8 cellular contexts compared by ENCODE assay signal in the genomic region with DNA sequence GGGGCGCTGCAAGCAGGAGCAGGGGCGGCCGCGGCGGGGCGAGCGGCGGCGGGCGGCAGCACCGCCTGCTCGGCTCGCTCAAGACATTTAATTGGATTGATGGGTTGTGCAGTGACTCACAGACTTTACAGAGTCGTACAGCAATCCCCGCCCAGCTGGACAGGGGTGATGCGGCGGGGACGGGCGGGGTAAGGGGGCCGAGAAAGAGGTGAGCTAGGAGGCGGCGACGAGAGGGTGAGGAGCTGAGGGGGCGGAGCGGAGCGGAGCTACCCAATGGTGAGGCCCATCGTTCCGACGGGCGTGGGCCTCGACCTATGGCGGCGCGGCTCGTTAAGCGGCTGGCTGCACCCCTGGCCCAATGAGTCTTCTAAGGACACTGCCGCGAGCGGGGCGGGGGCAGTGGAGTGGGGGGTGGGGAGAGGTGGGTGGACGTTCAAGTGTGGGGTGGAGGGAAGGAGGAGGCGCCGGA.
A peak's percentile ranks its signal among the peaks of the same experiment; 100 is the strongest.
DNase-seq lines count a peak whose midpoint lies in the region; ATAC-seq and TF ChIP-seq lines count a peak whose summit lies in the region.

No MANE protein-coding gene starts in this region.

- peak overlapping the region; percentile 98 for H3K4me3 Mint-ChIP-seq in Calu3 (ENCODE audit: low read depth, unreplicated experiment)
- peak overlapping the region; percentile 93 for H3K4me3 Mint-ChIP-seq in activated T-cell treated with anti-CD3 and anti-CD28 coated beads, Interleukin-2, amount 50 U/mL, for 24 hours
- H3K4me3 Mint-ChIP-seq in naive thymus-derived CD4-positive, alpha-beta T cell, result peak overlapping the region; percentile 91 to 100 (median 99)
- H3K4me3 Mint-ChIP-seq in stimulated activated naive B cell treated with anti-CD40 and anti-IgM and Interleukin-4, amounts not matched to agents 10 μg/mL and 1 μg/mL and 100 μg/mL, for 72 hours, result peak overlapping the region; percentile 95 to 100

- H3K4me3 ChIP-seq in OCI-LY7 (ENCODE audit: low read depth, low read length, poor library complexity, severe bottlenecking), result peak overlapping the region; percentile 85
- peak overlapping the region; percentile 98 for H3K4me3 ChIP-seq in naive thymus-derived CD4-positive, alpha-beta T cell (ENCODE audit: low read length)

- peak; percentile 98 for DNase-seq in Calu3
- DNase-seq in HuH-7.5 (ENCODE audit: low spot score), result peak; percentile 93
- peak; percentile 99 for DNase-seq in OCI-LY7 (ENCODE audit: low spot score)
- peak; percentile 96 for DNase-seq in activated T-cell treated with anti-CD3 and anti-CD28 coated beads, Interleukin-2, amount 50 U/mL, for 24 hours
- peak in 8 of 9 donors; percentile 87 to 97 (median 96) for DNase-seq in naive thymus-derived CD4-positive, alpha-beta T cell
- DNase-seq in stimulated activated naive B cell treated with anti-CD40 and anti-IgM and Interleukin-4, amounts not matched to agents 10 μg/mL and 1 μg/mL and 100 μg/mL, for 72 hours, result peak; percentile 98

- TF ChIP-seq CTCF in Calu3 (IDR thresholded peaks at IDR 0.05; ENCODE audit: unreplicated experiment) (no peak), OCI-LY7 (conservative IDR thresholded peaks at IDR 0.05; ENCODE audit: low read length) (0 out of 2 replicates have a peak, but pooled peaks have one; percentile 14)

- no peaks in the 10 kb centered on the region for H3K9me2 ChIP-seq in OCI-LY7 (ENCODE audit: insufficient read depth, low read length)

- H3K27ac ChIP-seq in OCI-LY7 (ENCODE audit: low read depth, low read length, poor library complexity, severe bottlenecking), result peak overlapping the region; percentile 92
- peak overlapping the region; percentile 91 for H3K27ac ChIP-seq in naive thymus-derived CD4-positive, alpha-beta T cell (ENCODE audit: low read depth, low read length)

- CTCF ChIA-PET in Calu3 (lab: Charles Lee), result interaction anchor here (0.6 to 2.3 kb wide), 32 partner anchors 10 to 546 kb away, joined by 3 to 21 read pairs (median 4); a partner anchor contains a TSS
- CTCF ChIA-PET in OCI-LY7 (lab: Charles Lee; ENCODE audit: unreplicated experiment), result interaction anchor here (0.6 to 1.6 kb wide), 8 partner anchors 9 to 140 kb away, joined by 3 to 8 read pairs (median 4); a partner anchor contains a TSS
- CTCF ChIA-PET in naive thymus-derived CD4-positive, alpha-beta T cell (lab: Charles Lee), result interaction anchor here (0.5 to 7.8 kb wide), 16 partner anchors 9 to 898 kb away, joined by 3 to 87 read pairs (median 4); a partner anchor contains a TSS

- peaks cover 28% of the 10 kb centered on the region for H3K36me3 Mint-ChIP-seq in Calu3 (ENCODE audit: insufficient read depth, unreplicated experiment)
- peaks cover 8% of the 10 kb centered on the region for H3K36me3 Mint-ChIP-seq in activated T-cell treated with anti-CD3 and anti-CD28 coated beads, Interleukin-2, amount 50 U/mL, for 24 hours (ENCODE audit: low read depth)
- peaks cover 0 to 2% (median 0%) of the 10 kb centered on the region in 5 donors for H3K36me3 Mint-ChIP-seq in naive thymus-derived CD4-positive, alpha-beta T cell
- H3K36me3 Mint-ChIP-seq in stimulated activated naive B cell treated with anti-CD40 and anti-IgM and Interleukin-4, amounts not matched to agents 10 μg/mL and 1 μg/mL and 100 μg/mL, for 72 hours, result no peaks in the 10 kb centered on the region

- H3K27me3 Mint-ChIP-seq in Calu3 (ENCODE audit: unreplicated experiment), result no peaks in the 10 kb centered on the region
- H3K27me3 Mint-ChIP-seq in activated T-cell treated with anti-CD3 and anti-CD28 coated beads, Interleukin-2, amount 50 U/mL, for 24 hours, result no peaks in the 10 kb centered on the region
- H3K27me3 Mint-ChIP-seq in naive thymus-derived CD4-positive, alpha-beta T cell, result no peaks in the 10 kb centered on the region
- no peaks in the 10 kb centered on the region for H3K27me3 Mint-ChIP-seq in stimulated activated naive B cell treated with anti-CD40 and anti-IgM and Interleukin-4, amounts not matched to agents 10 μg/mL and 1 μg/mL and 100 μg/mL, for 72 hours

- H3K4me1 ChIP-seq in OCI-LY7 (ENCODE audit: insufficient read depth, low read length, poor library complexity, severe bottlenecking), result peaks cover 44% of the 10 kb centered on the region
- H3K4me1 ChIP-seq in naive thymus-derived CD4-positive, alpha-beta T cell (ENCODE audit: control insufficient read depth in 2 of 2, insufficient read depth in 2 of 2, low read length in 2 of 2), result peaks cover 3 to 13% of the 10 kb centered on the region in 2 donors

- H3K9me3 Mint-ChIP-seq in Calu3 (ENCODE audit: low read depth, unreplicated experiment), result no peaks in the 10 kb centered on the region
- H3K9me3 Mint-ChIP-seq in activated T-cell treated with anti-CD3 and anti-CD28 coated beads, Interleukin-2, amount 50 U/mL, for 24 hours, result no peaks in the 10 kb centered on the region
- H3K9me3 Mint-ChIP-seq in naive thymus-derived CD4-positive, alpha-beta T cell, result no peaks in the 10 kb centered on the region
- H3K9me3 Mint-ChIP-seq in stimulated activated naive B cell treated with anti-CD40 and anti-IgM and Interleukin-4, amounts not matched to agents 10 μg/mL and 1 μg/mL and 100 μg/mL, for 72 hours, result no peaks in the 10 kb centered on the region

- H3K27me3 ChIP-seq in naive thymus-derived CD4-positive, alpha-beta T cell (ENCODE audit: control insufficient read depth in 2 of 2, insufficient read depth in 2 of 2, low read length in 2 of 2), result no peaks in the 10 kb centered on the region

- peaks cover 6% of the 10 kb centered on the region; the same call in 1 of the 2 replicates for H3K9me3 ChIP-seq in OCI-LY7 (ENCODE audit: low read length)
- no peaks in the 10 kb centered on the region for H3K9me3 ChIP-seq in naive thymus-derived CD4-positive, alpha-beta T cell (ENCODE audit: control insufficient read depth in 2 of 3, low read length in 3 of 3)

- intact Hi-C loops in Calu3 (cut with micrococcal nuclease; ENCODE audit: unreplicated experiment), result loop anchor here (1.0 to 5.0 kb wide), 4 partner anchors 80 to 164 kb away; no protein-coding TSS in a partner anchor
- intact Hi-C loops in OCI-LY7 (cut with micrococcal nuclease; ENCODE audit: unreplicated experiment), result loop anchor here (1.0 to 10.0 kb wide), 9 partner anchors 16 to 609 kb away; a partner anchor contains a TSS
- intact Hi-C loops in naive thymus-derived CD4-positive, alpha-beta T cell (cut with micrococcal nuclease), result loop anchor here (1.0 to 5.0 kb wide), 27 partner anchors 9 to 911 kb away; a partner anchor contains a TSS

- H2AFZ ChIP-seq in OCI-LY7 (ENCODE audit: low read length), result peak overlapping the region; percentile 50; the same call in 1 of the 2 replicates

- no peaks in the 10 kb centered on the region for H4K20me1 ChIP-seq in OCI-LY7 (ENCODE audit: insufficient read depth, low read length)

- H3K4me1 Mint-ChIP-seq in Calu3 (ENCODE audit: low read depth, unreplicated experiment), result peaks cover 26% of the 10 kb centered on the region
- peaks cover 35% of the 10 kb centered on the region for H3K4me1 Mint-ChIP-seq in activated T-cell treated with anti-CD3 and anti-CD28 coated beads, Interleukin-2, amount 50 U/mL, for 24 hours (ENCODE audit: low read depth)
- H3K4me1 Mint-ChIP-seq in naive thymus-derived CD4-positive, alpha-beta T cell, result peaks cover 5 to 34% (median 29%) of the 10 kb centered on the region in 7 donors
- peaks cover 12 to 19% of the 10 kb centered on the region in 2 donors for H3K4me1 Mint-ChIP-seq in stimulated activated naive B cell treated with anti-CD40 and anti-IgM and Interleukin-4, amounts not matched to agents 10 μg/mL and 1 μg/mL and 100 μg/mL, for 72 hours

- BruUV-seq in Calu3 (replicated peaks; lab: Mats Ljungman, UMichigan) (no TSS peak), OCI-LY7 (replicated peaks; lab: Mats Ljungman, UMichigan) (no TSS peak)

- ATAC-seq in GM21526 (IDR thresholded peaks at IDR 0.05; ENCODE audit: low FRiP score, unreplicated experiment), result peak; percentile 82
- ATAC-seq in esophagus mucosa, result peak; percentile 92
- peak; percentile 90 for ATAC-seq in naive thymus-derived CD4-positive, alpha-beta T cell
- peak; percentile 87 to 88 for ATAC-seq in stimulated activated naive B cell treated with anti-CD40 and anti-IgM and Interleukin-4, amounts not matched to agents 10 μg/mL and 1 μg/mL and 100 μg/mL, for 72 hours (replicated peaks)

- POLR2A ChIA-PET in OCI-LY7 (lab: Charles Lee), result interaction anchor here (0.6 to 11.8 kb wide), 22 partner anchors 9 to 1834 kb away, joined by 3 to 324 read pairs (median 5); a partner anchor contains a TSS
- POLR2A ChIA-PET in naive thymus-derived CD4-positive, alpha-beta T cell (lab: Charles Lee), result interaction anchor here (0.7 to 15.2 kb wide), 24 partner anchors 9 to 425 kb away, joined by 3 to 433 read pairs (median 8); a partner anchor contains a TSS

- peak overlapping the region; percentile 97 for H3K4me2 ChIP-seq in OCI-LY7 (ENCODE audit: low read length)

- H3K27ac Mint-ChIP-seq in Calu3 (ENCODE audit: unreplicated experiment), result peak overlapping the region; percentile 96
- peak overlapping the region; percentile 95 for H3K27ac Mint-ChIP-seq in activated T-cell treated with anti-CD3 and anti-CD28 coated beads, Interleukin-2, amount 50 U/mL, for 24 hours
- H3K27ac Mint-ChIP-seq in naive thymus-derived CD4-positive, alpha-beta T cell, result peak overlapping the region; percentile 91 to 99 (median 96)
- H3K27ac Mint-ChIP-seq in stimulated activated naive B cell treated with anti-CD40 and anti-IgM and Interleukin-4, amounts not matched to agents 10 μg/mL and 1 μg/mL and 100 μg/mL, for 72 hours, result peak overlapping the region; percentile 95

- peaks cover 43% of the 10 kb centered on the region for H3K79me2 ChIP-seq in OCI-LY7 (ENCODE audit: insufficient read depth, low read depth, low read length)

- H3K36me3 ChIP-seq in OCI-LY7 (ENCODE audit: insufficient read depth, low read length), result no peaks in the 10 kb centered on the region
- peaks cover 0 to 11% (median 0%) of the 10 kb centered on the region in 3 experiments for H3K36me3 ChIP-seq in naive thymus-derived CD4-positive, alpha-beta T cell (ENCODE audit: control insufficient read depth in 2 of 3, insufficient read depth in 3 of 3, low read length in 3 of 3)

Comparison
In these comparisons a context has a peak if more than half of its experiments do, and no peak if none do; other contexts are left out.
1. Peak in every context shown above with its lines: DNase-seq, ATAC-seq, H3K4me3 ChIP-seq and H3K27ac ChIP-seq.